Comparison of ENCODE assay signal across 11 cellular contexts in the genomic region with DNA sequence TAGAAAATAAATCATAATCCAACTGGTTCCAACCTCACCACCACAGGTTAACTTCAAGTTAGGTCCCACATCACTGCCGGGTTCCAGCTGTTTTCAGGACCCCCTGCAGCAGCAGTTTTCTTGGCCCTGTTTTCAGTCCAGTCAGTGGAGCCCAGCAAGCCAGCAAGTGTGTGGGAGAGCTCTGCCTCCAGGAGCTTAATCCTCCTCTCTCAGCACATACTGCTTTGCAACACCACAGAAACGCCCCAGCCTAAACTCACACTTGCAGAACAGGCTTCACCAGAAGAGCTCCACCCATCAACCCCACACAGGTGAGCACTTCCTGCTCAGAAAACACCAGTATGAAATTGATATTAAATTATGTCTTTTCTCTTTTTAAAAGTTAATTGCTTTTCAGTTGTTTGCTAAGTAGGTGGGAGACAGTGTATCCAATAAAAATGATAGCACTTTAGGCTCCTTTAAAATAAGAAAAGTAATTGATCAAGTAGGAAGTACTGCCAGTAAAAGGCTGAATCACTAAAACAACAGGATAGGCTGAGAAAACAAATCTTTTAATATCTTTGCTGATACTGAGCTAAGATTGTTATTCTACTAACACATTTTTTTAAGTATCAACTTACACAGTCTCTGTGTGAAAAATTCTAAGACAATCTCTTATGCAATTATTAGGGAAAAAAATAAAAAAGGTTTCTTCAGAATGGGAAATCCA.
DNase-seq lines count a peak whose midpoint lies in the region; ATAC-seq lines count a peak whose summit lies in the region.
"Had no signal": no experiment of that assay in that cellular context is flagged by ENCODE, and none has a peak within 500 bp of the region (broad histone marks: within the 10 kb centered on the region; RNA-seq: fewer than 3 reads in every experiment).

No MANE protein-coding gene starts in this region.

- DNase-seq in ELF-1 (ENCODE audit: low read depth, low spot score) (peak; percentile 81), NCI-H226 (peak; percentile 8), ecto neural progenitor cell (ENCODE audit: low spot score) (peak; percentile 63), neuronal stem cell (ENCODE audit: low spot score) (peak; percentile 11), NK-92 (lab: John Stamatoyannopoulos, UW; ENCODE audit: unreplicated experiment) (no peak), NCI-H128 (lab: John Stamatoyannopoulos, UW; ENCODE audit: unreplicated experiment) (no peak), HK-2 (ENCODE audit: unreplicated experiment) (no peak)
- DNase-seq: activated gamma-delta T cell; OCI-M1; stimulated activated CD4-positive, alpha-beta T cell treated with anti-CD3 and anti-CD28 coated beads, Interleukin-4, amount 100 ng/mL, for 1 hour had no signal

- no CpG with 5 or more reads among the region's 2 CpGs for WGBS in neuronal stem cell (ENCODE audit: extremely low coverage in 2 of 2, insufficient read length in 2 of 2, insufficient replicate concordance in 1 of 2), 2 donors

- no peak overlapping the region for H3K4ac ChIP-seq in neuronal stem cell (ENCODE audit: low read length)

- H3K79me1 ChIP-seq in neuronal stem cell (ENCODE audit: low read depth, low read length), result no peaks in the 10 kb centered on the region

- H3K36me3 ChIP-seq in neuronal stem cell (replicated peaks in 1 of 2; ENCODE audit: control insufficient read depth in 2 of 2, insufficient read depth in 2 of 2, low read length in 2 of 2), result no peaks in the 10 kb centered on the region

- no peak for ATAC-seq in GM19467 (IDR thresholded peaks at IDR 0.05; ENCODE audit: unreplicated experiment)

- no peak overlapping the region for H2BK12ac ChIP-seq in neuronal stem cell (ENCODE audit: low read length)

- H3K27ac ChIP-seq in neuronal stem cell (replicated peaks; ENCODE audit: low read length), result no peak overlapping the region

- no peak overlapping the region for H3K14ac ChIP-seq in neuronal stem cell (ENCODE audit: low read length)

- H2AFZ ChIP-seq in neuronal stem cell (ENCODE audit: low read length), result no peak overlapping the region

- H3K4me2 ChIP-seq in neuronal stem cell (ENCODE audit: insufficient read depth, low read length, poor library complexity, severe bottlenecking), result no peak overlapping the region

- H3K9ac ChIP-seq in neuronal stem cell (ENCODE audit: low read depth, low read length, poor library complexity), result no peak overlapping the region

- H3K18ac ChIP-seq in neuronal stem cell (ENCODE audit: low read length), result no peak overlapping the region

- H3K4me3 ChIP-seq in neuronal stem cell (ENCODE audit: low read length in 2 of 2), result no peak overlapping the region

- no peak overlapping the region for H2BK120ac ChIP-seq in neuronal stem cell (ENCODE audit: low read depth, low read length)

- no peak overlapping the region for H2BK15ac ChIP-seq in neuronal stem cell (ENCODE audit: low read length)

- no peak overlapping the region for H4K8ac ChIP-seq in neuronal stem cell (ENCODE audit: low read depth, low read length)

- no peaks in the 10 kb centered on the region for H3K27me3 ChIP-seq in neuronal stem cell (ENCODE audit: control insufficient read depth in 3 of 3, insufficient read depth in 3 of 3, low read depth in 1 of 3, low read length in 3 of 3)

- no peak overlapping the region for H2BK5ac ChIP-seq in neuronal stem cell (ENCODE audit: low read length)

- H3K23ac ChIP-seq in neuronal stem cell (ENCODE audit: low read depth, low read length, poor library complexity), result no peak overlapping the region

- no peaks in the 10 kb centered on the region for H3K9me3 ChIP-seq in neuronal stem cell (replicated peaks in 1 of 2; ENCODE audit: control insufficient read depth in 2 of 2, insufficient read depth in 1 of 2, low read depth in 1 of 2, low read length in 2 of 2)

- H4K91ac ChIP-seq in neuronal stem cell (ENCODE audit: low read depth, low read length, poor library complexity), result no peak overlapping the region

- H3K4me1 ChIP-seq in neuronal stem cell (ENCODE audit: control insufficient read depth in 2 of 2, insufficient read depth in 1 of 2, low read depth in 1 of 2, low read length in 2 of 2), result no peaks in the 10 kb centered on the region

- no peak overlapping the region for H2AK5ac ChIP-seq in neuronal stem cell (ENCODE audit: low read depth, low read length)

Comparison
In these comparisons a context has a peak if more than half of its experiments do, and no peak if none do; other contexts are left out.
1. DNase-seq: peak in ELF-1 (single experiment), NCI-H226 (single experiment), ecto neural progenitor cell (single experiment) and neuronal stem cell (single experiment); none in NK-92 (single experiment), NCI-H128 (single experiment) and HK-2 (single experiment).